Comparison of ENCODE assay signal across 30 cellular contexts in genomic region chr9:98361645-98362044, GRCh38.
"Had no signal": no experiment of that assay in that cellular context is flagged by ENCODE, and none has a peak within 500 bp of the region (broad histone marks: within the 10 kb centered on the region; RNA-seq: fewer than 3 reads in every experiment).

No MANE protein-coding gene starts in this region.

- H3K4me1 Mint-ChIP-seq: activated B cell treated with CpG ODN at 0.5 μM for 24 hours; activated T-helper 17 cell treated with anti-CD3 and anti-CD28 coated beads, Interleukin-2, amount 50 U/mL, for 72 hours; T-helper 17 cell had no signal

- H3K4me1 ChIP-seq: colonic mucosa, esophagus squamous epithelium, gastroesophageal sphincter had no signal

- H3K27ac ChIP-seq: body of pancreas, colonic mucosa, epithelial cell of prostate, esophagus squamous epithelium, gastroesophageal sphincter, WERI-Rb-1 had no signal

- H3K9me3 ChIP-seq: body of pancreas, colonic mucosa had no signal

- H3K4me3 Mint-ChIP-seq: activated B cell treated with CpG ODN at 0.5 μM for 24 hours; activated CD8-positive, alpha-beta T cell treated with anti-CD3 and anti-CD28 coated beads for 36 hours; activated naive CD8-positive, alpha-beta T cell; activated T-cell treated with anti-CD3 and anti-CD28 coated beads, Interleukin-2, amount 50 U/mL, for 4 hours; activated T-helper 17 cell treated with anti-CD3 and anti-CD28 coated beads, Interleukin-2, amount 50 U/mL, for 72 hours; T-helper 17 cell; T-helper 2 cell treated with Interferon-gamma antibody and Interleukin-4, amounts not matched to agents 5 μg/mL and 100 μg/mL, for 36 hours had no signal

- H3K27me3 ChIP-seq: body of pancreas, colonic mucosa had no signal

- H3K27ac Mint-ChIP-seq: activated B cell treated with CpG ODN at 0.5 μM for 24 hours; activated CD8-positive, alpha-beta T cell treated with anti-CD3 and anti-CD28 coated beads for 36 hours; activated naive CD8-positive, alpha-beta T cell; activated T-helper 17 cell treated with anti-CD3 and anti-CD28 coated beads, Interleukin-2, amount 50 U/mL, for 72 hours; T-helper 17 cell; T-helper 2 cell treated with Interferon-gamma antibody and Interleukin-4, amounts not matched to agents 5 μg/mL and 100 μg/mL, for 36 hours had no signal

- DNase-seq: activated B cell treated with CpG ODN at 0.5 μM for 24 hours; activated CD4-positive, alpha-beta T cell treated with anti-CD3 and anti-CD28 coated beads for 48 hours; activated CD4-positive, alpha-beta T cell treated with anti-CD3 and anti-CD28 coated beads, Interleukin-2, amount 50 U/mL, for 1 hour; activated CD4-positive, alpha-beta T cell treated with anti-CD3 and anti-CD28 coated beads, Interleukin-2, amount 50 U/mL, for 48 hours; activated CD8-positive, alpha-beta memory T cell treated with anti-CD3 and anti-CD28 coated beads for 24 hours; activated CD8-positive, alpha-beta T cell treated with anti-CD3 and anti-CD28 coated beads for 36 hours; activated effector memory CD4-positive, alpha-beta T cell treated with Interleukin-2 at 50 U/mL for 16 hours; activated gamma-delta T cell treated with Interleukin-2 at 50 U/mL for 16 hours; activated naive CD4-positive, alpha-beta T cell treated with anti-CD3 and anti-CD28 coated beads, Interleukin-2, amount 50 U/mL, for 16 hours; activated naive CD4-positive, alpha-beta T cell treated with Interleukin-2 at 50 U/mL for 16 hours; activated T-cell treated with anti-CD3 and anti-CD28 coated beads, Interleukin-2, amount 50 U/mL, for 4 hours; amniotic stem cell; anterior cingulate cortex; body of pancreas; central memory CD4-positive, alpha-beta T cell; cerebellar nuclear complex; colonic mucosa; effector CD8-positive, alpha-beta T cell; esophagus squamous epithelium; foreskin melanocyte; head of caudate nucleus; T-helper 1 cell; T-helper 17 cell; T1000; WERI-Rb-1 had no signal

- H3K36me3 ChIP-seq: colonic mucosa, esophagus squamous epithelium, gastroesophageal sphincter had no signal

- H3K4me3 ChIP-seq: body of pancreas, colonic mucosa, esophagus squamous epithelium, gastroesophageal sphincter had no signal
